Comparison of ENCODE assay signal across 1 cellular context in the genomic region with DNA sequence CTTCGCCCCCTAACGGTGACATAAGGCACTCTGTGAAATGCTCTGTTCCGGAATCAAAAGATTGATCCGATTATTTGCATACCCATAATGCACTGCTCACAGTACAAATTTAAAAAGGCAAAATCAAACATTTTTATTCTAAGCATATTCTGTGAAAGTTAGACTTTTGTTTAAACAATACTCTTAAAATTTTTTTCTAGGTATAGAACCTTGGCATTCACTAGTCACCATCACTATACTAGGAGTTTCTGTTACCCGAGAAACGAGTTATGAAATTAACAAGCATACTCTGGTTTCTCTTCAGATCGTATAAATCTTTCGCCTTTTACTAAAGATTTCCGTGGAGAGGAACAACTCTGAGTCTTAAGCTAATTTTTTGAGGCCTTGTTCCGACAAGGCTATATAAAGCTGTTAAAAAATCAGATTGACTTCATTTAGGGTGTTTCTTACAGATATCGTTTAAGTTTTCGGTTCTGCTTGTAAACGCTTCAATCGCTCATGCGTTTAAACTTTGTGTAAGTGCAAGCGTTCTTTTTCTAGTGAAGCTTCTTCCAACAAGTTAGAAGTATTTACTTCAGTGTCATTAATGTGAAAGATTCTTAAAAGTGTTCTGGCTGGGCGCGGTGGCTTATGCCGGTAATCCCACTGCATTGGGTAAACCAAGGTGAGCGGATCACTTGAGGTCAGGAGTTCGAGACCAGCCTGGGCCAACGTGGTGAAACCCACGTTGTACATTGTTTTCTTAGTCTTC.
A peak's percentile ranks its signal among the peaks of the same experiment; 100 is the strongest.
TF ChIP-seq lines count a peak whose summit lies in the region.

RNU5B-1 (plus strand) TSS at position 285 of the 751 bp plus-strand sequence.

TF ChIP-seq in HEK293, 187 proteins besides CTCF, POLR2A, EP300 and RAD21 (continued from another document and continues in another):
- TF ChIP-seq AEBP2 (tag by site-specific recombination; IDR thresholded peaks at IDR 0.05; ENCODE audit: borderline replicate concordance) = peak; percentile 67; the same call in 1 of the 2 replicates
- TF ChIP-seq, protein P1, sequence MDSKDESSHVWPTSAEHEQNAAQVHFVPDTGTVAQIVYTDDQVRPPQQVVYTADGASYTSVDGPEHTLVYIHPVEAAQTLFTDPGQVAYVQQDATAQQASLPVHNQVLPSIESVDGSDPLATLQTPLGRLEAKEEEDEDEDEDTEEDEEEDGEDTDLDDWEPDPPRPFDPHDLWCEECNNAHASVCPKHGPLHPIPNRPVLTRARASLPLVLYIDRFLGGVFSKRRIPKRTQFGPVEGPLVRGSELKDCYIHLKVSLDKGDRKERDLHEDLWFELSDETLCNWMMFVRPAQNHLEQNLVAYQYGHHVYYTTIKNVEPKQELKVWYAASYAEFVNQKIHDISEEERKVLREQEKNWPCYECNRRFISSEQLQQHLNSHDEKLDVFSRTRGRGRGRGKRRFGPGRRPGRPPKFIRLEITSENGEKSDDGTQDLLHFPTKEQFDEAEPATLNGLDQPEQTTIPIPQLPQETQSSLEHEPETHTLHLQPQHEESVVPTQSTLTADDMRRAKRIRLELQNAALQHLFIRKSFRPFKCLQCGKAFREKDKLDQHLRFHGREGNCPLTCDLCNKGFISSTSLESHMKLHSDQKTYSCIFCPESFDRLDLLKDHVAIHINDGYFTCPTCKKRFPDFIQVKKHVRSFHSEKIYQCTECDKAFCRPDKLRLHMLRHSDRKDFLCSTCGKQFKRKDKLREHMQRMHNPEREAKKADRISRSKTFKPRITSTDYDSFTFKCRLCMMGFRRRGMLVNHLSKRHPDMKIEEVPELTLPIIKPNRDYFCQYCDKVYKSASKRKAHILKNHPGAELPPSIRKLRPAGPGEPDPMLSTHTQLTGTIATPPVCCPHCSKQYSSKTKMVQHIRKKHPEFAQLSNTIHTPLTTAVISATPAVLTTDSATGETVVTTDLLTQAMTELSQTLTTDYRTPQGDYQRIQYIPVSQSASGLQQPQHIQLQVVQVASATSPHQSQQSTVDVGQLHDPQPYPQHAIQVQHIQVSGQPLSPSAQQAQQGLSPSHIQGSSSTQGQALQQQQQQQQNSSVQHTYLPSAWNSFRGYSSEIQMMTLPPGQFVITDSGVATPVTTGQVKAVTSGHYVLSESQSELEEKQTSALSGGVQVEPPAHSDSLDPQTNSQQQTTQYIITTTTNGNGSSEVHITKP (tag by site-specific recombination; IDR thresholded peaks at IDR 0.05) = no peak; the same call in 1 of the 2 replicates
- TF ChIP-seq ZNF214 (tag by site-specific recombination; IDR thresholded peaks at IDR 0.05; ENCODE audit: borderline replicate concordance) = no peak
- 0 out of 2 replicates have a peak, but pooled peaks have one; percentile 25 for TF ChIP-seq GLIS1 (tag by site-specific recombination; IDR thresholded peaks at IDR 0.05)
- peak; percentile 14; the same call in 1 of the 2 replicates for TF ChIP-seq ATF2 (tag by site-specific recombination; IDR thresholded peaks at IDR 0.05; ENCODE audit: low read depth)
- TF ChIP-seq TSHZ1 (tag by site-specific recombination; IDR thresholded peaks at IDR 0.05; ENCODE audit: borderline replicate concordance) = no peak
- no peak for TF ChIP-seq ZNF621 (tag by site-specific recombination; IDR thresholded peaks at IDR 0.05)
- peak; percentile 24 for TF ChIP-seq ZBTB26 (tag by site-specific recombination; optimal IDR thresholded peaks at IDR 0.05)
- TF ChIP-seq HOXD13 (CRISPR knock-in tag; IDR thresholded peaks at IDR 0.05; ENCODE audit: borderline replicate concordance) = peak; percentile 63; the same call in 1 of the 2 replicates
- TF ChIP-seq ZNF175 (tag by site-specific recombination; IDR thresholded peaks at IDR 0.05) = no peak
- TF ChIP-seq, protein P2, sequence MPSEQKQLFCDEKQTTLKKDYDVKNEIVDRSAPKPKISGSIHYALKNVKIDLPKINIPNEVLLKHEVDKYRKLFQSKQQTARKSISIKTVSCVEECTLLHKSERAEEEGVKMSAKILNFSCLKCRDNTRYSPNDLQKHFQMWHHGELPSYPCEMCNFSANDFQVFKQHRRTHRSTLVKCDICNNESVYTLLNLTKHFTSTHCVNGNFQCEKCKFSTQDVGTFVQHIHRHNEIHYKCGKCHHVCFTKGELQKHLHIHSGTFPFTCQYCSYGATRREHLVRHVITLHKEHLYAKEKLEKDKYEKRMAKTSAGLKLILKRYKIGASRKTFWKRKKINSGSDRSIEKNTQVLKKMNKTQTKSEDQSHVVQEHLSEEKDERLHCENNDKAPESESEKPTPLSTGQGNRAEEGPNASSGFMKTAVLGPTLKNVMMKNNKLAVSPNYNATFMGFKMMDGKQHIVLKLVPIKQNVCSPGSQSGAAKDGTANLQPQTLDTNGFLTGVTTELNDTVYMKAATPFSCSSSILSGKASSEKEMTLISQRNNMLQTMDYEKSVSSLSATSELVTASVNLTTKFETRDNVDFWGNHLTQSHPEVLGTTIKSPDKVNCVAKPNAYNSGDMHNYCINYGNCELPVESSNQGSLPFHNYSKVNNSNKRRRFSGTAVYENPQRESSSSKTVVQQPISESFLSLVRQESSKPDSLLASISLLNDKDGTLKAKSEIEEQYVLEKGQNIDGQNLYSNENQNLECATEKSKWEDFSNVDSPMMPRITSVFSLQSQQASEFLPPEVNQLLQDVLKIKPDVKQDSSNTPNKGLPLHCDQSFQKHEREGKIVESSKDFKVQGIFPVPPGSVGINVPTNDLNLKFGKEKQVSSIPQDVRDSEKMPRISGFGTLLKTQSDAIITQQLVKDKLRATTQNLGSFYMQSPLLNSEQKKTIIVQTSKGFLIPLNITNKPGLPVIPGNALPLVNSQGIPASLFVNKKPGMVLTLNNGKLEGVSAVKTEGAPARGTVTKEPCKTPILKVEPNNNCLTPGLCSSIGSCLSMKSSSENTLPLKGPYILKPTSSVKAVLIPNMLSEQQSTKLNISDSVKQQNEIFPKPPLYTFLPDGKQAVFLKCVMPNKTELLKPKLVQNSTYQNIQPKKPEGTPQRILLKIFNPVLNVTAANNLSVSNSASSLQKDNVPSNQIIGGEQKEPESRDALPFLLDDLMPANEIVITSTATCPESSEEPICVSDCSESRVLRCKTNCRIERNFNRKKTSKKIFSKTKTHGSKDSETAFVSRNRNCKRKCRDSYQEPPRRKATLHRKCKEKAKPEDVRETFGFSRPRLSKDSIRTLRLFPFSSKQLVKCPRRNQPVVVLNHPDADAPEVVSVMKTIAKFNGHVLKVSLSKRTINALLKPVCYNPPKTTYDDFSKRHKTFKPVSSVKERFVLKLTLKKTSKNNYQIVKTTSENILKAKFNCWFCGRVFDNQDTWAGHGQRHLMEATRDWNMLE (tag by site-specific recombination; conservative IDR thresholded peaks at IDR 0.05; ENCODE audit: low read depth) = peak; percentile 36; the same call in 1 of the 2 replicates
- peak; percentile 91; the same call in 1 of the 2 replicates for TF ChIP-seq PRDM1 (tag by site-specific recombination; IDR thresholded peaks at IDR 0.05)
- peak; percentile 88 for TF ChIP-seq ZEB2 (tag by site-specific recombination; IDR thresholded peaks at IDR 0.05)
- TF ChIP-seq ZNF114 (tag by site-specific recombination; IDR thresholded peaks at IDR 0.05) = no peak
- TF ChIP-seq ZNF169 (tag by site-specific recombination; IDR thresholded peaks at IDR 0.05) = no peak
- TF ChIP-seq ZNF501 (tag by site-specific recombination; IDR thresholded peaks at IDR 0.05) = peak; percentile 89; the same call in 1 of the 2 replicates
- TF ChIP-seq ZSCAN4 (tag by site-specific recombination; IDR thresholded peaks at IDR 0.05) = no peak
- peak; percentile 72 for TF ChIP-seq YY1 (tag by site-specific recombination; IDR thresholded peaks at IDR 0.05)
- no peak for TF ChIP-seq ZNF311 (tag by site-specific recombination; IDR thresholded peaks at IDR 0.05; ENCODE audit: borderline replicate concordance)
- TF ChIP-seq ZNF416 (tag by site-specific recombination; IDR thresholded peaks at IDR 0.05) = no peak
- peak; percentile 79 for TF ChIP-seq ZBTB17 (tag by site-specific recombination; IDR thresholded peaks at IDR 0.05)
- peak; percentile 79; the same call in 1 of the 2 replicates for TF ChIP-seq ZNF768 (tag by site-specific recombination; IDR thresholded peaks at IDR 0.05)
- TF ChIP-seq ZNF843 (tag by site-specific recombination; IDR thresholded peaks at IDR 0.05) = peak; percentile 82
- TF ChIP-seq GLI2 (tag by site-specific recombination; IDR thresholded peaks at IDR 0.05; ENCODE audit: borderline replicate concordance, low read depth) = peak; percentile 55; the same call in 1 of the 2 replicates
- peak; percentile 100 for TF ChIP-seq PRDM6 (tag by site-specific recombination; IDR thresholded peaks at IDR 0.05)
- no peak for TF ChIP-seq ZFP41 (tag by site-specific recombination; IDR thresholded peaks at IDR 0.05; ENCODE audit: borderline replicate concordance)
- no peak for TF ChIP-seq ZNF548 (tag by site-specific recombination; IDR thresholded peaks at IDR 0.05)
- no peak for TF ChIP-seq HOXA7 (CRISPR knock-in tag; IDR thresholded peaks at IDR 0.05; ENCODE audit: borderline replicate concordance)
- peak; percentile 78 for TF ChIP-seq ZNF624 (tag by site-specific recombination; IDR thresholded peaks at IDR 0.05)
- no peak for TF ChIP-seq WT1 (tag by site-specific recombination; IDR thresholded peaks at IDR 0.05)
- peak; percentile 14; the same call in 1 of the 2 replicates for TF ChIP-seq ZNF623 (tag by site-specific recombination; IDR thresholded peaks at IDR 0.05)
- peak; percentile 77; the same call in 1 of the 2 replicates for TF ChIP-seq ZNF146 (tag by site-specific recombination; IDR thresholded peaks at IDR 0.05)
